In the genomic region with DNA sequence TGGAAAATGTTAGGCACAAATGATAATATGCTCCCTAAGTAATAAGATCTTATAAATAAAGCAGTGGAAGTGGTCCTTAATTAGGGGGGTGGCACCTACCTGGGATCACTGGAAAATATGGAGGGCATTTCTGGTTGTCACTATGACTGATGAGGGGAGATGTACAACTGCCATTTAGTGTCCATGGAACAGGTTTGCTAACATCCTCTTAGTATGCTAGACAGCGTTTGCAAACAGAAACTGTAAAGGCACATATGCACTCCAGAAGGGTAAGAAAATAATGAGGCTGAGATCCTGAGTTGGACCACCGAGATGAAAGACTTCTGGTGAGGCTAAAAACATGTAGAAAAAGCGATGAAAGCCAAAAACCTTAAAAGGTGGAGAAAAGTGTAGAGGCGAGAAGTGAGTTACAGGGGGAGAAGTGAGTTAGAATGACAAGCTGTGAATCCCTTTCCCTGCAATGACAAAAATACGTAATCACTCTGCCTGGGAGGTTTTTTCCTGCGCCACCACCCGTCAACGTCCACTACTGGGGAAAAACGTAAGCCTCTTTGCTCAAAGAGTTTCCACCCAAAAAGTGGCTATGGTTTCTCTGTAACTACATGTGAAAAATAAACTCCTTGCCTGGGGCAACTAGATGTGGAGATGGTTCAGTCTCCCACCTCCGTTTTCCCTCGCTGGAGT, we compare ENCODE assay signal across 8 cellular contexts. TPM values are rescaled to one million over a fixed set of nuclear protein-coding genes. Genes with fewer than 3 reads are reported as not detected.
A peak's percentile ranks its signal among the peaks of the same experiment; 100 is the strongest.
DNase-seq lines count a peak whose midpoint lies in the region; ATAC-seq and TF ChIP-seq lines count a peak whose summit lies in the region.

No MANE protein-coding gene starts in this region.

- no peaks in the 10 kb centered on the region for H3K9me3 ChIP-seq in CD4-positive, CD25-positive, alpha-beta regulatory T cell (ENCODE audit: control insufficient read depth in 2 of 2, low read length in 2 of 2)

- ATAC-seq in CD4-positive, CD25-positive, alpha-beta regulatory T cell (ENCODE audit: low read depth in 2 of 2) = no peak
- ATAC-seq in GM19467 (IDR thresholded peaks at IDR 0.05; ENCODE audit: unreplicated experiment) = peak; percentile 9
- peak; percentile 29 for ATAC-seq in left colon

- intact Hi-C loops in left colon (cut with DNase I, micrococcal nuclease) = loop anchor here in 1 of 2 donors (5.0 kb wide), 1 partner anchor 202 kb away; the partner anchor contains the start of gene GATAD1
- intact Hi-C loops in posterior vena cava (cut with DNase I) = loop anchor here in 1 of 2 donors (10.0 kb wide), 1 partner anchor 320 kb away; no protein-coding TSS in a partner anchor

- no peak for TF ChIP-seq CTCF in brain microvascular endothelial cell (IDR thresholded peaks at IDR 0.05; ENCODE audit: low read depth, low read length, missing control alignments)

- no peaks in the 10 kb centered on the region for H3K27me3 ChIP-seq in CD4-positive, CD25-positive, alpha-beta regulatory T cell (ENCODE audit: control insufficient read depth, insufficient read depth, low read length)
- no peaks in the 10 kb centered on the region for H3K27me3 ChIP-seq in brain microvascular endothelial cell (replicated peaks)

- peak overlapping the region; percentile 99 to 100 (median 100) for H3K4me3 Mint-ChIP-seq in CD4-positive, CD25-positive, alpha-beta regulatory T cell

- no peaks in the 10 kb centered on the region for H3K27me3 Mint-ChIP-seq in CD4-positive, CD25-positive, alpha-beta regulatory T cell

- H3K27ac Mint-ChIP-seq in CD4-positive, CD25-positive, alpha-beta regulatory T cell = peak overlapping the region; percentile 100

- DNase-seq in CD4-positive, CD25-positive, alpha-beta regulatory T cell = peak in 1 of 3 donors; percentile 47
- DNase-seq in NAMALWA (ENCODE audit: low spot score) = peak; percentile 66
- DNase-seq in brain microvascular endothelial cell = no peak
- DNase-seq in left colon = no peak
- DNase-seq in superior temporal gyrus (ENCODE audit: extremely low spot score) = peak; percentile 65
- no peak for DNase-seq in posterior vena cava (ENCODE audit: low spot score)
- DNase-seq in NCI-H82 treated with DMSO at 0.1 percent for 48 hours (lab: John Stamatoyannopoulos, UW; ENCODE audit: unreplicated experiment) = no peak

- peak overlapping the region; percentile 91 for H3K4me3 ChIP-seq in CD4-positive, CD25-positive, alpha-beta regulatory T cell (ENCODE audit: low read depth, low read length)
- peak overlapping the region; percentile 86 for H3K4me3 ChIP-seq in brain microvascular endothelial cell (ENCODE audit: low read depth, low read length)

- H3K36me3 Mint-ChIP-seq in CD4-positive, CD25-positive, alpha-beta regulatory T cell = peaks cover 9% of the 10 kb centered on the region

- peaks cover 13% of the 10 kb centered on the region for H3K36me3 ChIP-seq in CD4-positive, CD25-positive, alpha-beta regulatory T cell (ENCODE audit: control insufficient read depth, insufficient read depth, low read length)
- H3K36me3 ChIP-seq in brain microvascular endothelial cell (replicated peaks) = no peaks in the 10 kb centered on the region

- peaks cover 33% of the 10 kb centered on the region for H3K4me1 ChIP-seq in CD4-positive, CD25-positive, alpha-beta regulatory T cell (ENCODE audit: control insufficient read depth, insufficient read depth, low read length, poor library complexity, severe bottlenecking)

- in situ Hi-C loops in brain microvascular endothelial cell (cut with HindIII; ENCODE audit: low pct_ligation_motif_present, low sequenced_read_pairs) = no loop called here

- peak overlapping the region; percentile 96 for H3K27ac ChIP-seq in CD4-positive, CD25-positive, alpha-beta regulatory T cell (ENCODE audit: insufficient read depth, low read length, poor library complexity, severe bottlenecking)
- peak overlapping the region; percentile 79 for H3K27ac ChIP-seq in brain microvascular endothelial cell

- H3K9me3 Mint-ChIP-seq in CD4-positive, CD25-positive, alpha-beta regulatory T cell = no peaks in the 10 kb centered on the region

- peaks cover 27 to 60% (median 39%) of the 10 kb centered on the region in 4 donors for H3K4me1 Mint-ChIP-seq in CD4-positive, CD25-positive, alpha-beta regulatory T cell

RNA-seq across cellular contexts. Expression of gene KRIT1, which starts 0.8 kb away (rescaled TPM):
- 47.4 TPM for total RNA-seq in CD4-positive, CD25-positive, alpha-beta regulatory T cell
- polyA plus RNA-seq in CD4-positive, CD25-positive, alpha-beta regulatory T cell = 10 to 100 TPM; 14.4 to 20.9 (median 18.1) TPM
- total RNA-seq in left colon (10 to 100 TPM; 34.6 to 37.2 TPM), posterior vena cava (10 to 100 TPM; 37.9 to 38.1 TPM)

RNA-seq across cellular contexts. Expression of gene ANKIB1, which starts 0.8 kb away (rescaled TPM):
- total RNA-seq in CD4-positive, CD25-positive, alpha-beta regulatory T cell = 74.1 TPM
- 10 to 100 TPM in 2 of 4 donors, 1 to 10 TPM in 2; 6.5 to 13.3 (median 9.8) TPM for polyA plus RNA-seq in CD4-positive, CD25-positive, alpha-beta regulatory T cell
- total RNA-seq in left colon (10 to 100 TPM; 40.9 to 46.0 TPM), posterior vena cava (10 to 100 TPM; 54.9 to 59.3 TPM)

Comparison
In these comparisons a context has a peak if more than half of its experiments do, and no peak if none do; other contexts are left out.
1. ATAC-seq: peak in GM19467 (single experiment) and left colon (single experiment); none in CD4-positive, CD25-positive, alpha-beta regulatory T cell (0 of 2).
2. DNase-seq: peak in NAMALWA (single experiment) and superior temporal gyrus (single experiment); none in brain microvascular endothelial cell (single experiment), left colon (0 of 2), posterior vena cava (single experiment) and NCI-H82 treated with DMSO at 0.1 percent for 48 hours (single experiment).